8 cellular contexts compared by ENCODE assay signal in the genomic region with DNA sequence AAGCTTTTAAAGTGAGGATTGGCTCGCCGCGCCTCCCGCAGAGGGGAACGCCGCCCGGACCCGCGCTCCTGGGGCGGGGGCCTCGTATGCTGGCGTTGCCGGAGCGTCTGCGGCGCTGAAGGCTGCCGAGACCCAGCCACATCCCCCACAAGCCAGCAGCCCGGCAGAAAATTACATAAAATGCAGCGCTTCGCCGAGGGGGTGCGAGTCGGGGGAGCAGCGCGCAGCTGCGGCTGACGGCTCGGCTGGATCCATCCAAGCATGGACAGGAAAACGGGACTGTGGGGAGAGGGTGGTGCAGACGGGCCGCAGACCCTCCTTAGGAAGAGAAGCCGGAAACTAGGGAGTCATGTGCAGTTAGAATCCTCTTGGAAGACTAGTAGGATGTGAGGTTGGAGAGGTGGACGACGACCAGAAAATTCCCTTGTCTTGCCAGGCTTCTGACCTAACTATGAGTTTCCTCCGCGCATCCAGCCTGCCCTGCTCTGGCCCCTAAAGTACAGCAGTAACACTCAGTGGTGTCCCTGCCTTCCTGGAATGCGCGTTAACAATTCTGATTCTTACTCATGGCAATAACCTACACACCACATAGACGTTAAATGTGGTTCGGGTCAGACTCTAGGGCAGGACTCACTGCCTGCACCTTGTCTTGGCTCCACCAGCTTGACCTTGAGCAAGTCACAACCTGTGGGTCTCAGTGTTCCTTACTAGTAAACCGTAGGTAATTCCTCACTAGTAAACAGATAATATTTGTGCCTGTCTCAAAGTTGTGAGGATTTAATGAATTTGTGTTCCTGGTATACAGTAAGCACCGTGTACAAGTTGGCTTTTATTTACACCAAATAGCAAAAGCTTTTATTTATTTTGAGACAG. TPM values are rescaled to one million over a fixed set of nuclear protein-coding genes. Genes with fewer than 3 reads are reported as not detected.
DNase-seq lines count a peak whose midpoint lies in the region; ATAC-seq and TF ChIP-seq lines count a peak whose summit lies in the region.

No MANE protein-coding gene starts in this region.

- no peaks in the 10 kb centered on the region for H3K27me3 Mint-ChIP-seq in activated CD8-positive, alpha-beta memory T cell treated with anti-CD3 and anti-CD28 coated beads, Interleukin-2, amount 10 ng/mL, durations not matched to agents 7 days and 5 days
- no peaks in the 10 kb centered on the region for H3K27me3 Mint-ChIP-seq in endodermal cell (ENCODE audit: insufficient read depth)
- no peaks in the 10 kb centered on the region for H3K27me3 Mint-ChIP-seq in mesothelial cell of epicardium (ENCODE audit: low read depth)

- peak overlapping the region; percentile 90 for H3K27ac ChIP-seq in 22Rv1
- peak overlapping the region; percentile 98 for H3K27ac ChIP-seq in endodermal cell (ENCODE audit: low read depth, low read length)

- CTCF ChIA-PET in activated CD8-positive, alpha-beta memory T cell treated with anti-CD3 and anti-CD28 coated beads, Interleukin-2, amount 10 ng/mL, durations not matched to agents 7 days and 5 days (lab: Charles Lee), result interaction anchor here (0.7 to 2.4 kb wide), 3 partner anchors 25 to 32 kb away, joined by 3 to 7 read pairs (median 5); no protein-coding TSS in a partner anchor

- H3K9ac ChIP-seq in endodermal cell (ENCODE audit: extremely low read depth, low read length, poor library complexity, severe bottlenecking), result peak overlapping the region; percentile 88

- no peaks in the 10 kb centered on the region for H3K9me3 ChIP-seq in endodermal cell (ENCODE audit: control insufficient read depth, low read length)

- H3K4me3 ChIP-seq in endodermal cell (ENCODE audit: low read length), result peak overlapping the region; percentile 89

- peaks cover 41% of the 10 kb centered on the region for H3K4me1 Mint-ChIP-seq in activated CD8-positive, alpha-beta memory T cell treated with anti-CD3 and anti-CD28 coated beads, Interleukin-2, amount 10 ng/mL, durations not matched to agents 7 days and 5 days
- peaks cover 12% of the 10 kb centered on the region for H3K4me1 Mint-ChIP-seq in endodermal cell
- H3K4me1 Mint-ChIP-seq in mesothelial cell of epicardium, result peaks cover 27% of the 10 kb centered on the region

- peak overlapping the region; percentile 94 for H3K4me3 Mint-ChIP-seq in activated CD8-positive, alpha-beta memory T cell treated with anti-CD3 and anti-CD28 coated beads, Interleukin-2, amount 10 ng/mL, durations not matched to agents 7 days and 5 days
- peak overlapping the region; percentile 74 for H3K4me3 Mint-ChIP-seq in endodermal cell
- peak overlapping the region; percentile 82 for H3K4me3 Mint-ChIP-seq in mesothelial cell of epicardium

- H3K36me3 Mint-ChIP-seq in activated CD8-positive, alpha-beta memory T cell treated with anti-CD3 and anti-CD28 coated beads, Interleukin-2, amount 10 ng/mL, durations not matched to agents 7 days and 5 days, result peaks cover 19% of the 10 kb centered on the region
- H3K36me3 Mint-ChIP-seq in endodermal cell (ENCODE audit: low read depth) (peaks cover 37% of the 10 kb centered on the region), mesothelial cell of epicardium (peaks cover 7% of the 10 kb centered on the region)

- 5 to 7% methylated on average over 24 to 42 of the region's 42 CpGs for WGBS in endodermal cell (ENCODE audit: insufficient coverage in 1 of 2, insufficient read length in 1 of 2), 2 experiments

- H3K9me3 Mint-ChIP-seq in activated CD8-positive, alpha-beta memory T cell treated with anti-CD3 and anti-CD28 coated beads, Interleukin-2, amount 10 ng/mL, durations not matched to agents 7 days and 5 days (ENCODE audit: low read depth), result no peaks in the 10 kb centered on the region
- H3K9me3 Mint-ChIP-seq in endodermal cell (no peaks in the 10 kb centered on the region), mesothelial cell of epicardium (no peaks in the 10 kb centered on the region)

- H3K27me3 ChIP-seq in endodermal cell (ENCODE audit: control insufficient read depth, insufficient read depth, low read length, poor library complexity, severe bottlenecking), result no peaks in the 10 kb centered on the region

- H3K4me1 ChIP-seq in endodermal cell (ENCODE audit: control insufficient read depth, insufficient read depth, low read length), result no peaks in the 10 kb centered on the region

- peaks cover 26% of the 10 kb centered on the region for H3K36me3 ChIP-seq in endodermal cell (ENCODE audit: control insufficient read depth, insufficient read depth, low read length)

- peak; percentile 36 for DNase-seq in NCI-H774 (lab: John Stamatoyannopoulos, UW)
- peak; percentile 75 for DNase-seq in activated CD8-positive, alpha-beta memory T cell treated with anti-CD3 and anti-CD28 coated beads, Interleukin-2, amount 10 ng/mL, durations not matched to agents 7 days and 5 days
- peak; percentile 87 for DNase-seq in endodermal cell
- peak; percentile 34 to 75 for DNase-seq in mesothelial cell of epicardium (ENCODE audit: low spot score in 2 of 2, unreplicated experiment in 2 of 2)
- DNase-seq in stimulated activated CD8-positive, alpha-beta memory T cell treated with anti-CD3 and anti-CD28 coated beads, Interleukin-4, amount 100 ng/mL, for 48 hours, result peak; percentile 66

- H3K27ac Mint-ChIP-seq in activated CD8-positive, alpha-beta memory T cell treated with anti-CD3 and anti-CD28 coated beads, Interleukin-2, amount 10 ng/mL, durations not matched to agents 7 days and 5 days, result peak overlapping the region; percentile 94
- H3K27ac Mint-ChIP-seq in endodermal cell (peak overlapping the region; percentile 97), mesothelial cell of epicardium (peak overlapping the region; percentile 95)

- ATAC-seq in GM18517 (IDR thresholded peaks at IDR 0.05; ENCODE audit: unreplicated experiment) (peak; percentile 2), HG03159 (IDR thresholded peaks at IDR 0.05; ENCODE audit: unreplicated experiment) (peak; percentile 14)
- ATAC-seq in activated CD8-positive, alpha-beta memory T cell treated with anti-CD3 and anti-CD28 coated beads, Interleukin-2, amount 10 ng/mL, durations not matched to agents 7 days and 5 days, result peak; percentile 14

- TF ChIP-seq CTCF in 22Rv1 (IDR thresholded peaks at IDR 0.05) (no peak), endodermal cell (conservative IDR thresholded peaks at IDR 0.05) (no peak), mesothelial cell of epicardium (IDR thresholded peaks at IDR 0.05; ENCODE audit: unreplicated experiment) (no peak)

RNA-seq across cellular contexts. Expression of a gene that starts 1.0 kb away (rescaled TPM):
- total RNA-seq in activated CD8-positive, alpha-beta memory T cell treated with anti-CD3 and anti-CD28 coated beads, Interleukin-2, amount 10 ng/mL, durations not matched to agents 7 days and 5 days, result 10 to 100 TPM; 35.0 to 49.5 TPM
- total RNA-seq in endodermal cell, result 10 to 100 TPM; 64.7 to 76.1 TPM
- polyA plus RNA-seq in endodermal cell (2013, experiment 1 of 2), result 34.1 TPM
- 33.0 TPM for polyA plus RNA-seq in endodermal cell (2013, experiment 2 of 2)
- 64.6 to 65.9 TPM (median 65.6 TPM) in 3 replicates for total RNA-seq in mesothelial cell of epicardium

RNA-seq across cellular contexts. Expression of a gene that starts 34.5 kb away (rescaled TPM):
- 100 to 1,000 TPM; 385 to 405 TPM for total RNA-seq in activated CD8-positive, alpha-beta memory T cell treated with anti-CD3 and anti-CD28 coated beads, Interleukin-2, amount 10 ng/mL, durations not matched to agents 7 days and 5 days
- total RNA-seq in endodermal cell (100 to 1,000 TPM; 526 to 626 TPM), mesothelial cell of epicardium (459 to 483 TPM (median 479 TPM) in 3 replicates)
- 491 TPM for polyA plus RNA-seq in endodermal cell (2013, experiment 1 of 2)
- 464 TPM for polyA plus RNA-seq in endodermal cell (2013, experiment 2 of 2)

Comparison
In these comparisons a context has a peak if more than half of its experiments do, and no peak if none do; other contexts are left out.
1. Peak in every context shown above with its lines: DNase-seq, ATAC-seq, H3K4me3 ChIP-seq and H3K27ac ChIP-seq.
2. DNase-seq: peak in every context shown above with its lines; median percentile 87 in endodermal cell; 75 in activated CD8-positive, alpha-beta memory T cell treated with anti-CD3 and anti-CD28 coated beads, Interleukin-2, amount 10 ng/mL, durations not matched to agents 7 days and 5 days; 66 in stimulated activated CD8-positive, alpha-beta memory T cell treated with anti-CD3 and anti-CD28 coated beads, Interleukin-4, amount 100 ng/mL, for 48 hours; 54 in mesothelial cell of epicardium; 36 in NCI-H774.